In the genomic region with DNA sequence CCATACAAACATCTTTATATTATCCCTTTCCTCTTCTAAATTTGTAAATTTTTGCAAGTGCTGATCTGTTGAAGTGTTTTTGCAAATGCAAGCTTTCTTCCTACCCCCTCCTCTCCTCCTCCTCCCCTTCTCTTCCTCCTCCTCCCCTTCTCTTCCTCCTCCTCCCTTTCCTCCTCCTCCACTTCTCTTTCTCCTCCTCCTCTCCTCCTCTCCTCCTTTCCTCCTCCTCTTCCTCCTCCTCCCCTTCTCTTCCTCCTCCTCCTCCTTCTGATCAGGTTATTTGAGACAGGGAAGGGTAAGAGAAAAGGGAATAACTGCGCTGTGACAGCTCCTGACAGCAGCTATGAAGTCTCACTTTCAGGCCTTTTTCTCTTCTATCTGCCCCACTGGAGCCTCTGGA, we compare ENCODE assay signal across 21 cellular contexts.
"Had no signal": no experiment of that assay in that cellular context is flagged by ENCODE, and none has a peak within 500 bp of the region (broad histone marks: within the 10 kb centered on the region; RNA-seq: fewer than 3 reads in every experiment).

No MANE protein-coding gene starts in this region.

- H3K4me1 ChIP-seq: SJSA1 had no signal

- H3K36me3 ChIP-seq: SJSA1 had no signal

- H3K9me3 ChIP-seq: SJSA1 had no signal

- H3K4me3 ChIP-seq: SJSA1, SK-N-MC had no signal

- H3K27ac ChIP-seq: KMS-11, SJSA1, SK-N-MC had no signal

- DNase-seq: IMR-90, Kasumi-1, MM.1S, NCI-H1092, NCI-H1105 treated with DMSO at 0.1 percent for 48 hours, NCI-H1417 treated with DMSO at 0.1 percent for 48 hours, NCI-H146, NCI-H1694 treated with DMSO at 0.1 percent for 48 hours, NCI-H1930, NCI-H2081, NCI-H2107, NCI-H2227 treated with DMSO at 0.1 percent for 48 hours, NCI-H524, NCI-H69, NCI-H774, Right ventricle myocardium superior, RPMI8226, SIG-M5 had no signal
